ENCODE assay signal across 8 cellular contexts in genomic region chr4:75940692-75941253, GRCh38. TPM values are rescaled to one million over a fixed set of nuclear protein-coding genes. Genes with fewer than 3 reads are reported as not detected.
DNase-seq lines count a peak whose midpoint lies in the region; ATAC-seq and TF ChIP-seq lines count a peak whose summit lies in the region.

Gene NAAA, minus strand, starts transcription at chr4:75941013. Its CDS starts 64 bp downstream, at chr4:75940949.

- peaks cover 50% of the 10 kb centered on the region for H3K36me3 Mint-ChIP-seq in dendritic cell treated with granulocyte-macrophage colony-stimulating factor and Interleukin-4, amounts not matched to agents 40 ng/mL and 50 ng/mL, for 4 days (ENCODE audit: low read depth)

- intact Hi-C loops in dendritic cell treated with granulocyte-macrophage colony-stimulating factor and Interleukin-4, amounts not matched to agents 40 ng/mL and 50 ng/mL, for 4 days (cut with micrococcal nuclease) = no loop called here
- intact Hi-C loops in right lobe of liver (cut with DNase I) = no loop called here

- no peaks in the 10 kb centered on the region for H3K27me3 ChIP-seq in right lobe of liver

- DNase-seq in 8988T (peak; percentile 65), NCI-H2227 treated with DMSO at 0.1 percent for 48 hours (lab: John Stamatoyannopoulos, UW) (peak; percentile 31), right lobe of liver (peak; percentile 93 to 95 (median 95))
- peak; percentile 61 to 69 for DNase-seq in activated CD4-positive, alpha-beta T cell treated with anti-CD3 and anti-CD28 coated beads, Interleukin-2, amount 50 U/mL, for 24 hours (ENCODE audit: low read depth in 1 of 2, low spot score in 1 of 2)
- DNase-seq in stimulated activated CD4-positive, alpha-beta T cell treated with anti-CD3 and anti-CD28 coated beads, Interleukin-4, amount 100 ng/mL, for 48 hours (ENCODE audit: low read depth in 2 of 2) = peak; percentile 65 to 75

- peak within 1 kb of the TSS; percentile 72 to 89 (median 76) for H3K27ac ChIP-seq in right lobe of liver

- TF ChIP-seq CTCF in right lobe of liver (IDR thresholded peaks at IDR 0.05) = peak; percentile 20 to 80 (median 63)

- no peaks in the 10 kb centered on the region for H3K27me3 Mint-ChIP-seq in dendritic cell treated with granulocyte-macrophage colony-stimulating factor and Interleukin-4, amounts not matched to agents 40 ng/mL and 50 ng/mL, for 4 days

- peak; percentile 77 for TF ChIP-seq POLR2A in right lobe of liver (IDR thresholded peaks at IDR 0.05)

- ATAC-seq in GM18502 (IDR thresholded peaks at IDR 0.05; ENCODE audit: poor library complexity, unreplicated experiment) (peak; percentile 92), HG02970 (IDR thresholded peaks at IDR 0.05; ENCODE audit: low FRiP score, unreplicated experiment) (peak; percentile 59), right lobe of liver (peak; percentile 95 to 98 (median 96))

- H3K9me3 ChIP-seq in right lobe of liver = no peaks in the 10 kb centered on the region

- no peaks in the 10 kb centered on the region for H3K9me3 Mint-ChIP-seq in dendritic cell treated with granulocyte-macrophage colony-stimulating factor and Interleukin-4, amounts not matched to agents 40 ng/mL and 50 ng/mL, for 4 days

- 0% methylated on average over 7 of the region's 66 CpGs for WGBS in right lobe of liver (ENCODE audit: insufficient coverage, low coverage, low lambda C conversion rate, missing lambda C conversion rate)

- H3K4me1 ChIP-seq in right lobe of liver = peaks cover 0 to 2% (median under 1%) of the 10 kb centered on the region in 4 donors

- H3K4me3 Mint-ChIP-seq in dendritic cell treated with granulocyte-macrophage colony-stimulating factor and Interleukin-4, amounts not matched to agents 40 ng/mL and 50 ng/mL, for 4 days = peak within 1 kb of the TSS; percentile 97

- peaks cover 40% of the 10 kb centered on the region for H3K4me1 Mint-ChIP-seq in dendritic cell treated with granulocyte-macrophage colony-stimulating factor and Interleukin-4, amounts not matched to agents 40 ng/mL and 50 ng/mL, for 4 days (ENCODE audit: low read depth)

- H3K4me3 ChIP-seq in right lobe of liver = peak within 1 kb of the TSS; percentile 88 to 93 (median 89)

- H3K27ac Mint-ChIP-seq in dendritic cell treated with granulocyte-macrophage colony-stimulating factor and Interleukin-4, amounts not matched to agents 40 ng/mL and 50 ng/mL, for 4 days = peak within 1 kb of the TSS; percentile 99

- H3K36me3 ChIP-seq in right lobe of liver = peaks cover 0 to 11% (median 0%) of the 10 kb centered on the region in 4 donors

RNA-seq across cellular contexts. Expression of gene NAAA, which starts in this region (rescaled TPM):
- total RNA-seq in right lobe of liver = 10 to 100 TPM; 24.2 to 80.7 (median 41.9) TPM

Comparison
In these comparisons a context has a peak if more than half of its experiments do, and no peak if none do; other contexts are left out.
1. Peak in every context shown above with its lines: DNase-seq, ATAC-seq, H3K4me3 ChIP-seq and H3K27ac ChIP-seq.
2. DNase-seq: peak in every context shown above with its lines; median percentile 95 in right lobe of liver; 70 in stimulated activated CD4-positive, alpha-beta T cell treated with anti-CD3 and anti-CD28 coated beads, Interleukin-4, amount 100 ng/mL, for 48 hours; 65 in 8988T; 65 in activated CD4-positive, alpha-beta T cell treated with anti-CD3 and anti-CD28 coated beads, Interleukin-2, amount 50 U/mL, for 24 hours; 31 in NCI-H2227 treated with DMSO at 0.1 percent for 48 hours.